8 cellular contexts compared by ENCODE assay signal in the genomic region with DNA sequence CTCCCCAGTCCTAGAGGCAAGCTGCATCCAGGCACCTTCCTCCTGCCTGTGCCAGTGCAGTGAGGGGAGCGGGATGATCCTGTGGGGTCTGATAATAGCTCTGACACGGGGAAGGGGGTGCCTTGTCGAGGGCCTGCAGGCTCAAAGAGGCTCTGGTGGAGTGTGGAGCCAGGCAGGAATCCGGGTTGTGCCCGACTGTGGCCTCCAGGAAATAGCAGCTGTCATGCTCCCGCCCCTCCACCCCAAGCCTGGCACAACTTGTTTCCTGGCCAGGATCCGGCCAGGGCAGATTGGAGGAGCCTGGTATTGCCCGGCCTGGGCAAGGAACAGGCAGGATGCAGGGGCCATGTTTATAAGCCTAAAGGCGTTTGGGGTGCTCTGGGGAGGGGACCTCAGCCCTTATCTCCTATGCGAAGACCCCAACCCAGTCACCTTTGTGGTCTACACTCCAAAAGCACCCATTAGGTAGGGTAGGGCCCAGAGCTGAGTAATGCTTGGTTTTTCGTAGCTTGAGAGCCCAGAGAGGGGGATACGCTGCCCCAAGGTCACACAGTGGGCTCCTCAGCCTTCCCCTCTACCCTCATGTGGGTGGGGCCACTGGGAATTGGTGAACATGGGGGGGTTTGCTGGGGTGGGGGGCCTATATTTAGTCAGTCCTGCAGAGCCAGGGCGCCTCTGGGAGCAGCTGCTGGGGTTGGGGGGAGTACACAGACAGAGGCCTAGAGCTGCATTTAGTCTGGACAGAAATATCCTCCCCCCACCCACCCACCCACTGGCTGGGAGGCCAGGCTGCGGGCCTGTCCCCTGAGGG. TPM values are rescaled to one million over a fixed set of nuclear protein-coding genes. Genes with fewer than 3 reads are reported as not detected.
DNase-seq lines count a peak whose midpoint lies in the region; ATAC-seq and TF ChIP-seq lines count a peak whose summit lies in the region.

No MANE protein-coding gene starts in this region.

- H3K27me3 ChIP-seq in foreskin keratinocyte = no peaks in the 10 kb centered on the region

- ATAC-seq in foreskin keratinocyte (no peak), GM21390 (IDR thresholded peaks at IDR 0.05; ENCODE audit: unreplicated experiment) (no peak), GM21737 (IDR thresholded peaks at IDR 0.05; ENCODE audit: unreplicated experiment) (no peak)

- no peak for TF ChIP-seq CTCF in foreskin keratinocyte (conservative IDR thresholded peaks at IDR 0.05)

- peak overlapping the region; percentile 76 for H3K27ac ChIP-seq in foreskin keratinocyte

- DNase-seq in SW 1271 (lab: John Stamatoyannopoulos, UW) (peak; percentile 72 to 84), foreskin keratinocyte (peak in 1 of 2 donors; percentile 53), pons (ENCODE audit: low spot score) (peak; percentile 96), NCI-H146 (lab: John Stamatoyannopoulos, UW) (no peak), DMS114 treated with DMSO at 0.1 percent for 48 hours (lab: John Stamatoyannopoulos, UW; ENCODE audit: unreplicated experiment) (no peak)

- peak; percentile 17 for TF ChIP-seq POLR2A in GM15510 (IDR thresholded peaks at IDR 0.05; ENCODE audit: borderline replicate concordance, extremely low read depth, insufficient read length)

- peaks cover 10% of the 10 kb centered on the region for H3K4me1 ChIP-seq in foreskin keratinocyte

RNA-seq across cellular contexts. Expression of a gene that starts 12.2 kb away (rescaled TPM):
- total RNA-seq in foreskin keratinocyte = 1.0 and 1.2 TPM in 2 replicates
- 0.84 and 0.94 TPM in 2 replicates for polyA plus RNA-seq in foreskin keratinocyte

Comparison
In these comparisons a context has a peak if more than half of its experiments do, and no peak if none do; other contexts are left out.
1. DNase-seq: peak in SW 1271 (2 of 2) and pons (single experiment); none in NCI-H146 (single experiment) and DMS114 treated with DMSO at 0.1 percent for 48 hours (single experiment).